9 cellular contexts compared by ENCODE assay signal in the genomic region with DNA sequence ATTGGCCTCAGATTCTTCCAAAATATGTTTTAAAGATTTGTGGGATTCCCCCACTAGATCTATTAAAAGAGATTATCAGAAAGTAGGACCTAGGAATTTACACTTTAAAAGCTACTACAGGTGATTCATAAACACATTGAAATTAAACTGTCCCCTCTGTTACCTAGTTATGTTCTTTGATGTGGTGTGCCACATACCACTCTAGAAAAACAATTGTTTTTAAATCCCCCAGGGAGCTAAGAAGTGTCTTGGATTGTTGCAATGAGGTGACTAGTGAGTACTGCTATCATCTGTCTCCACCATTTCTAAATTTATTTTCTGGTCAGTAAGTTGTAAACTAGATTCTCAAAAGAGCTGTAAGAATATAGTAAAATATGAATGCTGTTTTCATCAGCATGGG.
"Had no signal": no experiment of that assay in that cellular context is flagged by ENCODE, and none has a peak within 500 bp of the region (broad histone marks: within the 10 kb centered on the region; RNA-seq: fewer than 3 reads in every experiment).

No MANE protein-coding gene starts in this region.

- ATAC-seq: HCT116, HepG2 had no signal

- H3K27ac ChIP-seq: GM23248, HL-60 had no signal

- H3K9me3 ChIP-seq: HAP-1 had no signal

- H3K36me3 Mint-ChIP-seq: IgD-negative memory B cell had no signal

- H3K4me3 ChIP-seq: GM23248, HAP-1 had no signal

- H3K4me3 Mint-ChIP-seq: HFFc6, IgD-negative memory B cell had no signal

- H3K27me3 Mint-ChIP-seq: IgD-negative memory B cell had no signal

- H3K27ac Mint-ChIP-seq: HFFc6 had no signal

- H3K4me1 ChIP-seq: HAP-1 had no signal

- H2AFZ ChIP-seq: GM23248 had no signal

- H3K4me1 Mint-ChIP-seq: IgD-negative memory B cell had no signal

- DNase-seq: GM23248, GOT3, H7, HFFc6 had no signal

- H3K36me3 ChIP-seq: HAP-1 had no signal

- H3K9ac ChIP-seq: GM23248 had no signal
